8 cellular contexts compared by ENCODE assay signal in the genomic region with DNA sequence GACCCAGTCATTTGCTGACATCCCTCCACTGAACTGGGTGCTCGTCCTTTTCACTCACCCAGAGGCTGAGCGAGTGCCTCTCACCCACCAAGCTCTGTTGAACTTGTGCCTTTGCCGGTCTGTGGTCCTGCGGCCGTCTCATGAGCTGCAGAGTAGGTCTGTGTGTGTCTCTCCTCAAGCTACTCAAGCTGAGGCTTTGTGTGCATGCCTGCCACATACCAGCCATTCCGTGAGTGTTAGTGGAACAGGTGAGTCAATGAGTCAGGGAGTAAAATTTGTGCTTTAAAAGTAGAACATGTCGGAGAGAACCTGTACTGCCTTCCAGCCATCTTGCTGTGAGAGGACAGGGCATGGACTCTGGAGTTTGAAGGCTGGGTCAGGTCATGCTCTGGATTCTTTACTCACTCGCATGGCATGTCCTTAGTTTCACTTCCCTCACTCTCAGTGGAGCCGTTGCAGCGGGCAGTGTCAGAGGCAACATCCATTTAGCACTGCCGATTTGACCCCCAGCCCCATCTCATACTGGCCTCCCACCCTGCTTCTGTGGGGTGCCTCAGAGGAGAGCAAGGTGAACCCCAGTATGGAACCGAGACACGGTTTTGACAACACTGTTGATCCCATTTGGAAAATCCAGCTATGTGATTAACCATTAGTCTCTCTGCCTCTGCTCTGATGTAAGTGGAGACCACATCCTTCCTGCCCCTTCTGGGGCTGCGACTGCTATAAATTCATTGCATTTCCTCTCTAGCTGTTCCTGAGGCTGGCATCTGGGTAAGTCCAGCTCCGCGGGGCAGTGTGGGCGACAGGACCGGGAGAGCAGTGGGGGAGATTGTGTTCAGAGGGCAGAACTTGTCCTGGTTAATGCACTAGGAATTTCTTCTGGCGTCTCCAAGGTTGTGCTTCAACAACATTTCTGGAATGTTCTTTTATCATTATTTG. TPM values are rescaled to one million over a fixed set of nuclear protein-coding genes. Genes with fewer than 3 reads are reported as not detected.
DNase-seq lines count a peak whose midpoint lies in the region; ATAC-seq, FAIRE-seq and TF ChIP-seq lines count a peak whose summit lies in the region.

TSS of gene NLRP3 (plus strand) at position 751 of the 939 bp plus-strand sequence. CDS start 2,628 bp downstream, outside the sequence.

- ATAC-seq in HG02759 (IDR thresholded peaks at IDR 0.05; ENCODE audit: unreplicated experiment) = peak; percentile 68
- peak; percentile 44 for ATAC-seq in lung (ENCODE audit: insufficient read depth, low FRiP score)

- H3K4me1 Mint-ChIP-seq in CD14-positive monocyte = peaks cover 69% of the 10 kb centered on the region

- peak; percentile 80 for DNase-seq in CD14-positive monocyte (ENCODE audit: low spot score)
- DNase-seq in SKM-1 (lab: John Stamatoyannopoulos, UW; ENCODE audit: unreplicated experiment) = peak; percentile 94
- DNase-seq in amniotic epithelial cell (ENCODE audit: low read depth) = peak; percentile 70
- DNase-seq in lung (ENCODE audit: low spot score) = peak; percentile 35
- DNase-seq in urothelium cell line (ENCODE audit: low spot score) = peak; percentile 66
- no peak for DNase-seq in GM19240 (ENCODE audit: insufficient read length, low spot score)
- no peak for DNase-seq in NCI-H146 treated with DMSO at 0.1 percent for 48 hours (lab: John Stamatoyannopoulos, UW; ENCODE audit: unreplicated experiment)

- H3K36me3 ChIP-seq in lung (ENCODE audit: control insufficient read depth in 2 of 2, insufficient read depth in 2 of 2, low read length in 2 of 2) = no peaks in the 10 kb centered on the region

- peak within 1 kb of the TSS in 1 of 2 donors; percentile 60 for H3K27ac ChIP-seq in lung (ENCODE audit: low read depth in 1 of 2, low read length in 1 of 2)

- peak within 1 kb of the TSS; percentile 97 to 99 (median 98) for H3K27ac Mint-ChIP-seq in CD14-positive monocyte

- H3K27me3 Mint-ChIP-seq in CD14-positive monocyte (ENCODE audit: low read depth in 3 of 3) = peaks cover 0 to 3% (median 0%) of the 10 kb centered on the region in 3 donors

- peak within 1 kb of the TSS; percentile 95 to 99 for H3K4me3 Mint-ChIP-seq in CD14-positive monocyte

- no peak within 1 kb of the TSS for H3K4me3 ChIP-seq in lung

- H3K9me3 ChIP-seq in lung (ENCODE audit: control insufficient read depth in 2 of 2, insufficient read depth in 1 of 2, low read length in 1 of 2) = no peaks in the 10 kb centered on the region

- H3K4me1 ChIP-seq in lung (ENCODE audit: control insufficient read depth in 2 of 2, insufficient read depth in 2 of 2, low read length in 2 of 2) = no peaks in the 10 kb centered on the region

- FAIRE-seq in urothelium cell line (lab: Jason Lieb, UNC) = no peak

- no peaks in the 10 kb centered on the region for H3K27me3 ChIP-seq in lung (ENCODE audit: control insufficient read depth, insufficient read depth)

- peaks cover 0 to 3% (median 0%) of the 10 kb centered on the region in 7 donors for H3K9me3 Mint-ChIP-seq in CD14-positive monocyte

- TF ChIP-seq CTCF in CD14-positive monocyte (IDR thresholded peaks at IDR 0.05) = no peak
- no peak for TF ChIP-seq CTCF in lung (IDR thresholded peaks at IDR 0.05; ENCODE audit: control extremely low read depth, extremely low read depth)

- WGBS in lung, 2 donors = 31 to 44% methylated on average over 19 of the region's 19 CpGs

- intact Hi-C loops in CD14-positive monocyte (cut with micrococcal nuclease) = loop anchor here in 1 of 2 donors (5.0 to 10.0 kb wide), 3 partner anchors 37 to 69 kb away; no protein-coding TSS in a partner anchor

- H3K36me3 Mint-ChIP-seq in CD14-positive monocyte = peaks cover 32 to 33% of the 10 kb centered on the region in 2 donors

RNA-seq across cellular contexts. Expression of gene NLRP3, which starts in this region (rescaled TPM):
- polyA plus RNA-seq in CD14-positive monocyte (10 to 100 TPM; 56.2 to 61.9 TPM), lung (10 to 100 TPM in 1 of 2 donors, 1 to 10 TPM in 1; 1.3 to 27.9 TPM)
- 1 to 10 TPM; 4.6 to 6.7 TPM for total RNA-seq in lung

Comparison
In these comparisons a context has a peak if more than half of its experiments do, and no peak if none do; other contexts are left out.
1. DNase-seq: peak in CD14-positive monocyte (single experiment), SKM-1 (single experiment), amniotic epithelial cell (single experiment), lung (single experiment) and urothelium cell line (single experiment); none in GM19240 (single experiment) and NCI-H146 treated with DMSO at 0.1 percent for 48 hours (single experiment).